11 cellular contexts compared by ENCODE assay signal in the genomic region with DNA sequence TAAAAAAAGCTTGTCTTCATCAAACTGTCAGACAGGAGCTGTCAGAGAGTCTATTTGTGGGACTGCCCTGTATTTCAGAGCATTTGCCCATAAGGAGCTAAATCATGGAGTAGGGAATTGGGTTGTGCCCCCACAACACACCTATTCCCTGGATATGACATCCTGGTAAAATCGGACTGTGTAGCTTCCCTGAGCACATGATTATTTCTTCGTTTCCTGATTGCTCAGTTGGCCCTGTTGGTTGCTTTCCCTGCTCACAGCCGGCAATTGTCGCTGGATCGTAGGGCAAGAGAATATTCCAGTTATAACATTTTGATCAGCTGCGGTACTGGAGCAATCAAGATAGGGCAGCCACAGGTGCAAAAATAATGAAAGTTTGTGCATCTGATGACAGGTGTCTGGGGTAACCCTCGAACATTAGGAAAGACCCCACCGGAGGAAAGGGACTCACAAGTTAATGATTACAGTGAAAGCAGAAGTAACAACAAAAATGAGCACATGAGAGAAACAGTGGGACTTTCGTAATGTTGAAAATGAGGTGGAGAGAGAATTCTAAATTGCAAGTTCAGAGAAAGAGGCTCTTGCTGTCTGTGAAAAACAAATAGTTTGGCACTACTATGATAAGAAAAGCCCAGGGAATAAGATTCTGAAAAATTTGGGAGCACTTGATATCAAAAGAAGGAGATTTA. TPM values are rescaled to one million over a fixed set of nuclear protein-coding genes. Genes with fewer than 3 reads are reported as not detected.
DNase-seq lines count a peak whose midpoint lies in the region; ATAC-seq, FAIRE-seq and TF ChIP-seq lines count a peak whose summit lies in the region.
"Had no signal": no experiment of that assay in that cellular context is flagged by ENCODE, and none has a peak within 500 bp of the region (broad histone marks: within the 10 kb centered on the region; RNA-seq: fewer than 3 reads in every experiment).

No MANE protein-coding gene starts in this region.

- H3K36me3 ChIP-seq in keratinocyte (ENCODE audit: control insufficient read depth in 2 of 2, extremely low read depth in 1 of 2, insufficient read depth in 2 of 2, low read length in 2 of 2) = no peaks in the 10 kb centered on the region

- ATAC-seq in GM18505 (IDR thresholded peaks at IDR 0.05; ENCODE audit: unreplicated experiment) (peak; percentile 57), GM21619 (IDR thresholded peaks at IDR 0.05; ENCODE audit: unreplicated experiment) (peak; percentile 63), HG03565 (IDR thresholded peaks at IDR 0.05; ENCODE audit: unreplicated experiment) (peak; percentile 31)
- ATAC-seq: natural killer cell had no signal

- peaks cover 42% of the 10 kb centered on the region for H3K4me1 ChIP-seq in keratinocyte (ENCODE audit: control insufficient read depth, extremely low read depth, insufficient read depth, low read length)

- H3K4me3 ChIP-seq in keratinocyte (ENCODE audit: control insufficient read depth in 2 of 3, extremely low read depth in 1 of 3, insufficient read depth in 2 of 3, low read depth in 1 of 3, low read length in 3 of 3) = peak overlapping the region in 1 of 3 experiments; percentile 21

- H2AFZ ChIP-seq in keratinocyte (ENCODE audit: control insufficient read depth, low read length) = peak overlapping the region; percentile 69

- no peaks in the 10 kb centered on the region for H3K9me1 ChIP-seq in keratinocyte (ENCODE audit: control insufficient read depth, extremely low read depth, insufficient read depth, low read length)

- H3K27me3 ChIP-seq in keratinocyte (ENCODE audit: control insufficient read depth, extremely low read depth, insufficient read depth, low read length) = no peaks in the 10 kb centered on the region

- DNase-seq in keratinocyte (ENCODE audit: low read depth, low spot score) (no peak), HT-29 (ENCODE audit: low spot score) (no peak), epidermal melanocyte (ENCODE audit: insufficient read length, low spot score) (no peak), NCI-H1092 treated with DMSO at 0.1 percent for 48 hours (lab: John Stamatoyannopoulos, UW) (no peak)
- no peak for DNase-seq in activated naive CD4-positive, alpha-beta T cell treated with anti-CD3 and anti-CD28 coated beads for 36 hours
- DNase-seq: CD4-positive, alpha-beta T cell; natural killer cell; NCI-H2081 had no signal

- no peak for TF ChIP-seq POLR2A in GM18505 (IDR thresholded peaks at IDR 0.05; ENCODE audit: borderline replicate concordance, extremely low read depth, insufficient read depth, insufficient read length)

- CTCF ChIA-PET in activated naive CD4-positive, alpha-beta T cell treated with anti-CD3 and anti-CD28 coated beads for 36 hours (lab: Charles Lee) = interaction anchor here (1.5 kb wide), 1 partner anchor 28 kb away, joined by 5 read pairs; no protein-coding TSS in a partner anchor

- H4K20me1 ChIP-seq in keratinocyte (ENCODE audit: control insufficient read depth, extremely low read depth, insufficient read depth, low read length) = no peaks in the 10 kb centered on the region

- H3K27ac ChIP-seq in keratinocyte (ENCODE audit: control insufficient read depth, insufficient read depth, low read length) = peak overlapping the region; percentile 73

- peak overlapping the region; percentile 46 for H3K9ac ChIP-seq in keratinocyte (ENCODE audit: control insufficient read depth, extremely low read depth, insufficient read depth, low read length)

- no peaks in the 10 kb centered on the region for H3K36me3 Mint-ChIP-seq in activated naive CD4-positive, alpha-beta T cell treated with anti-CD3 and anti-CD28 coated beads for 36 hours (ENCODE audit: low read depth)
- H3K36me3 Mint-ChIP-seq: natural killer cell had no signal

- no peak overlapping the region for H3K4me3 Mint-ChIP-seq in activated naive CD4-positive, alpha-beta T cell treated with anti-CD3 and anti-CD28 coated beads for 36 hours
- H3K4me3 Mint-ChIP-seq: CD4-positive, alpha-beta T cell; natural killer cell had no signal

- FAIRE-seq in keratinocyte (lab: Jason Lieb, UNC) = no peak

- H3K4me1 Mint-ChIP-seq in activated naive CD4-positive, alpha-beta T cell treated with anti-CD3 and anti-CD28 coated beads for 36 hours (ENCODE audit: low read depth) = no peaks in the 10 kb centered on the region
- H3K4me1 Mint-ChIP-seq: natural killer cell had no signal

- H3K4me2 ChIP-seq in keratinocyte (ENCODE audit: control insufficient read depth, extremely low read depth, insufficient read depth, low read depth, low read length) = peak overlapping the region; percentile 76

- H3K27me3 Mint-ChIP-seq in activated naive CD4-positive, alpha-beta T cell treated with anti-CD3 and anti-CD28 coated beads for 36 hours (ENCODE audit: low read depth) = peaks cover 3% of the 10 kb centered on the region

- dilution Hi-C loops in keratinocyte (cut with MboI; ENCODE audit: extremely low pct_ligation_motif_present, low sequenced_read_pairs) = no loop called here

- no peaks in the 10 kb centered on the region for H3K9me3 Mint-ChIP-seq in activated naive CD4-positive, alpha-beta T cell treated with anti-CD3 and anti-CD28 coated beads for 36 hours
- H3K9me3 Mint-ChIP-seq: CD4-positive, alpha-beta T cell; natural killer cell had no signal

- H3K27ac Mint-ChIP-seq in activated naive CD4-positive, alpha-beta T cell treated with anti-CD3 and anti-CD28 coated beads for 36 hours = no peak overlapping the region
- H3K27ac Mint-ChIP-seq: CD4-positive, alpha-beta T cell; natural killer cell had no signal

- TF ChIP-seq CTCF in keratinocyte (optimal IDR thresholded peaks at IDR 0.05 in 1 of 3, IDR thresholded peaks at IDR 0.05 in 1 of 3, conservative IDR thresholded peaks at IDR 0.05 in 1 of 3; ENCODE audit: extremely low read depth in 1 of 3, insufficient read depth in 2 of 3, low read length in 3 of 3) = no peak

- intact Hi-C loops in activated naive CD4-positive, alpha-beta T cell treated with anti-CD3 and anti-CD28 coated beads for 36 hours (cut with micrococcal nuclease) = no loop called here

- H3K9me3 ChIP-seq in keratinocyte (ENCODE audit: control insufficient read depth, low read depth, low read length) = no peaks in the 10 kb centered on the region

- no peaks in the 10 kb centered on the region for H3K79me2 ChIP-seq in keratinocyte (ENCODE audit: control insufficient read depth, insufficient read depth, low read length)

RNA-seq across cellular contexts. Expression of a gene that starts 0.5 kb away (rescaled TPM):
- 0.20 to 0.57 TPM (median 0.29 TPM) in 3 replicates for polyA plus RNA-seq in keratinocyte
- polyA plus RNA-seq in keratinocyte (2011; ENCODE audit: low read depth) = 0.61 TPM
- polyA plus RNA-seq in keratinocyte (2011; cell fraction: cytosol; rRNA removed) = 0.16 and 0.21 TPM in 2 replicates
- polyA plus RNA-seq in keratinocyte (2011; cell fraction: nucleus; rRNA removed) = 1.3 and 1.6 TPM in 2 replicates
- 0.22 and 0.83 TPM in 2 replicates for polyA plus RNA-seq in keratinocyte (2012; ENCODE audit: low replicate concordance)
- 0.16 to 3.2 TPM (median 2.0 TPM) in 3 replicates for polyA minus RNA-seq in keratinocyte
- polyA minus RNA-seq in keratinocyte (2011; cell fraction: cytosol; rRNA and poly(A)+ RNA removed) = not detected
- 2.1 and 6.1 TPM in 2 replicates for polyA minus RNA-seq in keratinocyte (2011; cell fraction: nucleus; rRNA and poly(A)+ RNA removed)
- total RNA-seq in HT-29 (2014; rRNA removed; shearing (Covaris generic)) = not detected in 2 replicates
- not detected for total RNA-seq in activated naive CD4-positive, alpha-beta T cell treated with anti-CD3 and anti-CD28 coated beads for 36 hours
- total RNA-seq: CD4-positive, alpha-beta T cell; natural killer cell had no signal
